Comparison of ENCODE assay signal across 30 cellular contexts in genomic region chr6:152441892-152442291, GRCh38.
"Had no signal": no experiment of that assay in that cellular context is flagged by ENCODE, and none has a peak within 500 bp of the region (broad histone marks: within the 10 kb centered on the region; RNA-seq: fewer than 3 reads in every experiment).

No MANE protein-coding gene starts in this region.

- H3K9me3 Mint-ChIP-seq: activated T-helper 1 cell treated with anti-CD3 and anti-CD28 coated beads, Interleukin-12 subunit alpha, Interleukin-12 subunit beta, Interleukin-2, Interleukin-4 antibody, amounts not matched to agents 30 ng/mL and 10 ng/mL and 1 ng/mL, durations not matched to agents 14 hours and 24 hours and 36 hours; mesothelial cell of epicardium; nephron progenitor cell; stimulated activated naive B cell treated with anti-CD40 and anti-IgM and Interleukin-4, amounts not matched to agents 10 μg/mL and 1 μg/mL and 100 μg/mL, for 72 hours; T-helper 2 cell treated with Interferon-gamma antibody and Interleukin-4, amounts not matched to agents 5 μg/mL and 100 μg/mL, for 36 hours had no signal

- H3K27ac Mint-ChIP-seq: activated T-helper 1 cell treated with anti-CD3 and anti-CD28 coated beads, Interleukin-12 subunit alpha, Interleukin-12 subunit beta, Interleukin-2, Interleukin-4 antibody, amounts not matched to agents 30 ng/mL and 10 ng/mL and 1 ng/mL, durations not matched to agents 14 hours and 24 hours and 36 hours; mesothelial cell of epicardium; naive B cell; nephron progenitor cell; stimulated activated naive B cell treated with anti-CD40 and anti-IgM and Interleukin-4, amounts not matched to agents 10 μg/mL and 1 μg/mL and 100 μg/mL, for 72 hours; T-helper 2 cell treated with Interferon-gamma antibody and Interleukin-4, amounts not matched to agents 5 μg/mL and 100 μg/mL, for 36 hours had no signal

- H3K4me3 Mint-ChIP-seq: activated T-helper 1 cell treated with anti-CD3 and anti-CD28 coated beads, Interleukin-12 subunit alpha, Interleukin-12 subunit beta, Interleukin-2, Interleukin-4 antibody, amounts not matched to agents 30 ng/mL and 10 ng/mL and 1 ng/mL, durations not matched to agents 14 hours and 24 hours and 36 hours; mesothelial cell of epicardium; naive B cell; nephron progenitor cell; stimulated activated naive B cell treated with anti-CD40 and anti-IgM and Interleukin-4, amounts not matched to agents 10 μg/mL and 1 μg/mL and 100 μg/mL, for 72 hours; T-helper 2 cell treated with Interferon-gamma antibody and Interleukin-4, amounts not matched to agents 5 μg/mL and 100 μg/mL, for 36 hours had no signal

- H3K27me3 ChIP-seq: brain microvascular endothelial cell, gastroesophageal sphincter, pancreas, sigmoid colon, stomach, tibial artery had no signal

- ATAC-seq: activated CD4-positive, CD25-positive, alpha-beta regulatory T cell treated with anti-CD3 and anti-CD28 coated beads, Interleukin-2, amount 50 U/mL, for 24 hours; gastroesophageal sphincter; left colon; pancreas; psoas muscle; stimulated activated naive B cell treated with anti-CD40 and anti-IgM and Interleukin-4, amounts not matched to agents 10 μg/mL and 1 μg/mL and 100 μg/mL, for 72 hours had no signal

- H3K36me3 ChIP-seq: brain microvascular endothelial cell, pancreas, tibial artery had no signal

- H3K4me1 ChIP-seq: gastroesophageal sphincter, psoas muscle, sigmoid colon, stomach, tibial artery had no signal

- H3K4me3 ChIP-seq: gastroesophageal sphincter, pancreas, psoas muscle, sigmoid colon, stomach, tibial artery had no signal

- DNase-seq: activated CD4-positive, alpha-beta T cell treated with anti-CD3 and anti-CD28 coated beads for 48 hours; activated CD4-positive, alpha-beta T cell treated with anti-CD3 and anti-CD28 coated beads, Interleukin-2, amount 50 U/mL, for 48 hours; activated CD8-positive, alpha-beta memory T cell treated with anti-CD3 and anti-CD28 coated beads, Interleukin-2, amount 50 U/mL, for 4 hours; activated gamma-delta T cell treated with Interleukin-2 at 50 U/mL for 16 hours; activated naive CD4-positive, alpha-beta T cell treated with anti-CD3 and anti-CD28 coated beads, Interleukin-2, amount 50 U/mL, for 16 hours; activated T-cell treated with anti-CD3 and anti-CD28 coated beads, Interleukin-2, amount 50 U/mL, for 1 hour; amniotic stem cell; brain microvascular endothelial cell; cortex of kidney; hippocampal formation; kidney; left colon; naive B cell; nephron progenitor cell; nucleus accumbens; pancreas; psoas muscle; sigmoid colon; small intestine; stimulated activated CD4-positive, alpha-beta T cell treated with anti-CD3 and anti-CD28 coated beads, Interleukin-1b, Interleukin-23, amount 100 ng/mL, for 48 hours; stimulated activated CD4-positive, alpha-beta T cell treated with anti-CD3 and anti-CD28 coated beads, Interleukin-4, amount 100 ng/mL, for 4 hours; stimulated activated CD8-positive, alpha-beta memory T cell treated with anti-CD3 and anti-CD28 coated beads, Interleukin-4, amount 100 ng/mL, for 48 hours; stimulated activated naive B cell treated with anti-CD40 and anti-IgM and Interleukin-4, amounts not matched to agents 10 μg/mL and 1 μg/mL and 100 μg/mL, for 72 hours; stomach; tibial artery had no signal

- H3K9me3 ChIP-seq: gastroesophageal sphincter, pancreas, psoas muscle, sigmoid colon, stomach, tibial artery had no signal

- H3K36me3 Mint-ChIP-seq: mesothelial cell of epicardium; naive B cell; stimulated activated naive B cell treated with anti-CD40 and anti-IgM and Interleukin-4, amounts not matched to agents 10 μg/mL and 1 μg/mL and 100 μg/mL, for 72 hours had no signal

- H3K27ac ChIP-seq: brain microvascular endothelial cell, gastroesophageal sphincter, pancreas, psoas muscle, sigmoid colon, stomach, tibial artery had no signal

- H3K4me1 Mint-ChIP-seq: naive B cell; nephron progenitor cell; stimulated activated naive B cell treated with anti-CD40 and anti-IgM and Interleukin-4, amounts not matched to agents 10 μg/mL and 1 μg/mL and 100 μg/mL, for 72 hours had no signal
